1 cellular context compared by ENCODE assay signal in genomic region chr4:173264245-173264959, GRCh38.
TF ChIP-seq lines count a peak whose summit lies in the region.

No MANE protein-coding gene starts in this region.

TF ChIP-seq in K562, 482 proteins besides CTCF, POLR2A, EP300 and RAD21 (continued from another document):
- TF ChIP-seq MYC (IDR thresholded peaks at IDR 0.05; ENCODE audit: low read depth, low read length) (peak; percentile 43; the same call in 1 of the 2 replicates), MYC (CRISPR knock-in tag; IDR thresholded peaks at IDR 0.05; ENCODE audit: borderline replicate concordance, low read depth) (no peak), SMARCC2 (IDR thresholded peaks at IDR 0.05; ENCODE audit: low read depth) (peak; percentile 53; the same call in 1 of the 2 replicates), BACH1 (tag; IDR thresholded peaks at IDR 0.05) (no peak), CTBP1 (IDR thresholded peaks at IDR 0.05; ENCODE audit: borderline replicate concordance) (peak; percentile 69), TEAD2 (tag; IDR thresholded peaks at IDR 0.05) (no peak), RCOR1 (IDR thresholded peaks at IDR 0.05; ENCODE audit: borderline replicate concordance in 1 of 2, low read depth in 2 of 2, low read length in 2 of 2) (peak in 1 of 2 experiments; percentile 71; a peak in 1 of 4 replicates), HDAC1 (IDR thresholded peaks at IDR 0.05) (peak in 1 of 2 experiments; percentile 80; a peak in 1 of 4 replicates), PML (IDR thresholded peaks at IDR 0.05; ENCODE audit: low read length) (peak; percentile 63; the same call in 1 of the 2 replicates), TEAD4 (IDR thresholded peaks at IDR 0.05; ENCODE audit: low read length) (peak; percentile 80), TEAD4 (CRISPR knock-in tag; IDR thresholded peaks at IDR 0.05; ENCODE audit: borderline replicate concordance) (no peak), TFAP4 (CRISPR knock-in tag; IDR thresholded peaks at IDR 0.05; ENCODE audit: borderline replicate concordance) (peak; percentile 95), E2F6 (IDR thresholded peaks at IDR 0.05; ENCODE audit: borderline replicate concordance in 1 of 2, extremely low read depth in 1 of 2, insufficient read depth in 1 of 2, insufficient read length in 1 of 2, low read depth in 1 of 2, low read length in 1 of 2, poor library complexity in 1 of 2, severe bottlenecking in 1 of 2) (peak in 1 of 2 experiments; percentile 26), TCF3 (CRISPR knock-in tag; IDR thresholded peaks at IDR 0.05) (peak; percentile 71), LCOR (CRISPR knock-in tag; IDR thresholded peaks at IDR 0.05) (peak; percentile 60; the same call in 1 of the 2 replicates), VEZF1 (CRISPR knock-in tag; IDR thresholded peaks at IDR 0.05) (peak; percentile 62), FUS (optimal IDR thresholded peaks at IDR 0.05; ENCODE audit: low read depth, low read length) (no peak), DACH1 (IDR thresholded peaks at IDR 0.05; ENCODE audit: partially characterized antibody) (peak; percentile 83), MYNN (IDR thresholded peaks at IDR 0.05) (0 out of 2 replicates have a peak, but pooled peaks have one; percentile 54), MYNN (CRISPR knock-in tag; IDR thresholded peaks at IDR 0.05) (no peak), CBFA2T3 (IDR thresholded peaks at IDR 0.05) (peak; percentile 85)
TF ChIP-seq in K562: peak in this region for 48.
